In the genomic region with DNA sequence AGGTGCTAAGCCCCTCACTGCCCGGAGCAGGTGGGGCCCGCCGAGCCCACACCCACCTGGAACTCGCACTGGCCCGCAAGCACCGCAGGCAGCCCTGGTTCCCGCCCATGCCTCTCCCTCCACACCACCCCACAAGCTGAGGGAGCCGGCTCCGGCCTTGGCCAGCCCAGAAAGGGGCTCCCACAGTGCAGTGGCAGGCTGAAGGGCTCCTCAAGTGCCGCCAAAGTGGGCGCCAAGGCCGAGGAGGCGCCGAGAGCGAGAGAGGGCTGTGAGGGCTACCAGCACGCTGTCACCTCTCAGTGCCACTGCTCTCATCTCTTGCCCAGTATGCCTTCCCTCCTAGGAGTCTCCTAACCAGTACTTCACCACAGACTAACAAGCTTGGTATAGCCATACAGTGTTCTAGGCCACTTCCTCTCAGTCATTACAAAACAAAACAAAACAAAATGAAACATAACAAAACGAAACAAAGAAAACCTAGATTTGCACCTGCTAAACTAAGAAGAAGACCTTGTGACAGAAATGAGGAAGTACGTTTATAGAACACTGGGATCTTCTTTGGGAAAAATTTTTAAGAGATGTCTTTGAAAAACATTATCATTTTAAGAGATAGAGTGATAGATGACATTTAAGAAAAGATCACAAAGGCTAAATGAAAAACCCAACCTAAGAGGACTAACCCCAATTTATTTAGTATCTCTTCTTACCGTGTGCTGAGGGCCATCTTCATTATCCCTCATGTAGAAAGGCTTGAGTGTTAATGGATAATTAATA, we compare ENCODE assay signal across 8 cellular contexts. TPM values are rescaled to one million over a fixed set of nuclear protein-coding genes. Genes with fewer than 3 reads are reported as not detected.
A peak's percentile ranks its signal among the peaks of the same experiment; 100 is the strongest.
DNase-seq lines count a peak whose midpoint lies in the region; ATAC-seq, FAIRE-seq and TF ChIP-seq lines count a peak whose summit lies in the region.

No MANE protein-coding gene starts in this region.

- peak; percentile 87 to 95 for ATAC-seq in CD4-positive, CD25-positive, alpha-beta regulatory T cell (ENCODE audit: low read depth in 2 of 2)
- ATAC-seq in GM19395 (IDR thresholded peaks at IDR 0.05; ENCODE audit: unreplicated experiment) (peak; percentile 98), HG03432 (IDR thresholded peaks at IDR 0.05; ENCODE audit: unreplicated experiment) (peak; percentile 99), upper lobe of right lung (peak; percentile 53)

- peak in 2 of 3 donors; percentile 60 to 86 for DNase-seq in CD4-positive, CD25-positive, alpha-beta regulatory T cell
- peak; percentile 69 for DNase-seq in activated effector memory CD4-positive, alpha-beta T cell treated with anti-CD3 and anti-CD28 coated beads, Interleukin-2, amount 50 U/mL, for 16 hours
- no peak for DNase-seq in upper lobe of right lung
- no peak for DNase-seq in GDM1 (lab: John Stamatoyannopoulos, UW)
- no peak for DNase-seq in HTR-8/SVneo (ENCODE audit: insufficient read length, low spot score)
- DNase-seq in BE2C, result no peak

- H3K27ac Mint-ChIP-seq in CD4-positive, CD25-positive, alpha-beta regulatory T cell, result peak overlapping the region; percentile 90 to 96 (median 93)

- intact Hi-C loops in upper lobe of right lung (cut with DNase I), result no loop called here

- no peaks in the 10 kb centered on the region for H3K9me3 ChIP-seq in CD4-positive, CD25-positive, alpha-beta regulatory T cell (ENCODE audit: control insufficient read depth in 2 of 2, low read length in 2 of 2)
- H3K9me3 ChIP-seq in upper lobe of right lung (no peaks in the 10 kb centered on the region), BE2C (no peaks in the 10 kb centered on the region)

- FAIRE-seq in HTR-8/SVneo (lab: Jason Lieb, UNC), result no peak

- H3K27me3 Mint-ChIP-seq in CD4-positive, CD25-positive, alpha-beta regulatory T cell, result no peaks in the 10 kb centered on the region

- TF ChIP-seq CTCF in upper lobe of right lung (IDR thresholded peaks at IDR 0.05) (no peak), BE2C (IDR thresholded peaks at IDR 0.05; ENCODE audit: low read depth, low read length) (no peak)

- peak overlapping the region; percentile 78 for H3K27ac ChIP-seq in CD4-positive, CD25-positive, alpha-beta regulatory T cell (ENCODE audit: insufficient read depth, low read length, poor library complexity, severe bottlenecking)
- H3K27ac ChIP-seq in upper lobe of right lung, result peak overlapping the region; percentile 66

- no peaks in the 10 kb centered on the region for H3K36me3 ChIP-seq in CD4-positive, CD25-positive, alpha-beta regulatory T cell (ENCODE audit: control insufficient read depth, insufficient read depth, low read length)
- H3K36me3 ChIP-seq in upper lobe of right lung (peaks cover 26% of the 10 kb centered on the region), BE2C (peaks cover 42% of the 10 kb centered on the region)

- no peaks in the 10 kb centered on the region for H3K9me3 Mint-ChIP-seq in CD4-positive, CD25-positive, alpha-beta regulatory T cell

- H3K4me1 ChIP-seq in CD4-positive, CD25-positive, alpha-beta regulatory T cell (ENCODE audit: control insufficient read depth, insufficient read depth, low read length, poor library complexity, severe bottlenecking), result peaks cover 13% of the 10 kb centered on the region
- H3K4me1 ChIP-seq in upper lobe of right lung, result no peaks in the 10 kb centered on the region
- H3K4me1 ChIP-seq in BE2C, result no peaks in the 10 kb centered on the region; the same call in 1 of the 2 replicates

- peaks cover 22% of the 10 kb centered on the region for H3K36me3 Mint-ChIP-seq in CD4-positive, CD25-positive, alpha-beta regulatory T cell

- H3K27me3 ChIP-seq in CD4-positive, CD25-positive, alpha-beta regulatory T cell (ENCODE audit: control insufficient read depth, insufficient read depth, low read length), result no peaks in the 10 kb centered on the region
- no peaks in the 10 kb centered on the region for H3K27me3 ChIP-seq in upper lobe of right lung
- H3K27me3 ChIP-seq in BE2C, result no peaks in the 10 kb centered on the region

- peak overlapping the region; percentile 18 to 79 (median 69) for H3K4me3 Mint-ChIP-seq in CD4-positive, CD25-positive, alpha-beta regulatory T cell

- peaks cover 17 to 35% (median 24%) of the 10 kb centered on the region in 4 donors for H3K4me1 Mint-ChIP-seq in CD4-positive, CD25-positive, alpha-beta regulatory T cell

- H3K4me3 ChIP-seq in CD4-positive, CD25-positive, alpha-beta regulatory T cell (ENCODE audit: low read depth, low read length), result peak overlapping the region; percentile 71
- H3K4me3 ChIP-seq in upper lobe of right lung (no peak overlapping the region), BE2C (ENCODE audit: low read depth, low read length) (no peak overlapping the region)

RNA-seq across cellular contexts. Expression of gene GAB2, which starts 47.7 kb away (rescaled TPM):
- total RNA-seq in CD4-positive, CD25-positive, alpha-beta regulatory T cell, result 15.7 TPM
- polyA plus RNA-seq in CD4-positive, CD25-positive, alpha-beta regulatory T cell, result under 1 TPM; 0.05 to 0.69 (median 0.45) TPM
- 65.8 TPM for total RNA-seq in upper lobe of right lung
- polyA plus RNA-seq in BE2C (2012; ENCODE audit: insufficient read depth, insufficient read length, low read depth), result 26.0 TPM

Comparison
In these comparisons a context has a peak if more than half of its experiments do, and no peak if none do; other contexts are left out.
1. DNase-seq: peak in CD4-positive, CD25-positive, alpha-beta regulatory T cell (2 of 3) and activated effector memory CD4-positive, alpha-beta T cell treated with anti-CD3 and anti-CD28 coated beads, Interleukin-2, amount 50 U/mL, for 16 hours (single experiment); none in upper lobe of right lung (single experiment), GDM1 (single experiment), HTR-8/SVneo (single experiment) and BE2C (single experiment).
2. Peak in every context shown above with its lines, with median percentiles within 50 percentile points of each other: ATAC-seq.